ENCODE assay signal across 11 cellular contexts in genomic region chr7:111113263-111114017, GRCh38. TPM values are rescaled to one million over a fixed set of nuclear protein-coding genes. Genes with fewer than 3 reads are reported as not detected.
DNase-seq lines count a peak whose midpoint lies in the region; ATAC-seq, FAIRE-seq and TF ChIP-seq lines count a peak whose summit lies in the region.
"Had no signal": no experiment of that assay in that cellular context is flagged by ENCODE, and none has a peak within 500 bp of the region (broad histone marks: within the 10 kb centered on the region; RNA-seq: fewer than 3 reads in every experiment).

No MANE protein-coding gene starts in this region.

- intact Hi-C loops in testis (cut with DNase I; ENCODE audit: low total_unique reads): no loop called here

- H3K27me3 ChIP-seq in testis: no peaks in the 10 kb centered on the region
- H3K27me3 ChIP-seq: MG63, spleen had no signal

- peaks cover 10% of the 10 kb centered on the region for H3K4me1 ChIP-seq in testis
- H3K4me1 ChIP-seq: spleen had no signal

- DNase-seq in ACHN (peak; percentile 66), RCC 7860 (ENCODE audit: low spot score) (peak; percentile 77), fibroblast of peridontal ligament (ENCODE audit: extremely low read depth) (peak; percentile 75), Ammon's horn (ENCODE audit: low spot score) (no peak), cerebellum (ENCODE audit: low spot score) (no peak), testis (no peak), GM19240 (ENCODE audit: insufficient read length, low spot score) (no peak)
- DNase-seq: COR-L47, MG63, spleen had no signal

- H3K27ac ChIP-seq in testis: peak overlapping the region in 1 of 2 donors; percentile 4
- H3K27ac ChIP-seq: spleen had no signal

- no peak overlapping the region for H3K4me3 ChIP-seq in testis
- H3K4me3 ChIP-seq: MG63, spleen had no signal

- FAIRE-seq in RCC 7860 (lab: Jason Lieb, UNC): peak; percentile 91

- WGBS in testis, 2 donors: 73 to 74% methylated on average over 1 of the region's 1 CpG

- in situ Hi-C loops in ACHN (cut with HindIII; ENCODE audit: low pct_ligation_motif_present, low pct_unique_long_range_greater_than_20kb, low sequenced_read_pairs): no loop called here

- H3K9me3 ChIP-seq in testis: no peaks in the 10 kb centered on the region
- H3K9me3 ChIP-seq: MG63, spleen had no signal

- peak; percentile 70 for ATAC-seq in GM19351 (IDR thresholded peaks at IDR 0.05; ENCODE audit: unreplicated experiment)

- TF ChIP-seq CTCF in testis (IDR thresholded peaks at IDR 0.05): no peak

- H3K36me3 ChIP-seq in testis (ENCODE audit: low read depth, missing control alignments): no peaks in the 10 kb centered on the region
- H3K36me3 ChIP-seq: MG63, spleen had no signal

- TF ChIP-seq POLR2A in testis (IDR thresholded peaks at IDR 0.05): no peak

RNA-seq across cellular contexts. Expression of gene LRRN3, which starts 22.5 kb away (rescaled TPM):
- total RNA-seq in cerebellum (108 TPM), testis (10 to 100 TPM; 49.1 to 59.6 TPM)
- polyA plus RNA-seq in testis (ENCODE audit: insufficient read depth, low read depth, low replicate concordance): 9.3 TPM

Comparison
In these comparisons a context has a peak if more than half of its experiments do, and no peak if none do; other contexts are left out.
1. DNase-seq: peak in ACHN (single experiment), RCC 7860 (single experiment) and fibroblast of peridontal ligament (single experiment); none in Ammon's horn (single experiment), cerebellum (single experiment), testis (single experiment) and GM19240 (single experiment).